In the genomic region with DNA sequence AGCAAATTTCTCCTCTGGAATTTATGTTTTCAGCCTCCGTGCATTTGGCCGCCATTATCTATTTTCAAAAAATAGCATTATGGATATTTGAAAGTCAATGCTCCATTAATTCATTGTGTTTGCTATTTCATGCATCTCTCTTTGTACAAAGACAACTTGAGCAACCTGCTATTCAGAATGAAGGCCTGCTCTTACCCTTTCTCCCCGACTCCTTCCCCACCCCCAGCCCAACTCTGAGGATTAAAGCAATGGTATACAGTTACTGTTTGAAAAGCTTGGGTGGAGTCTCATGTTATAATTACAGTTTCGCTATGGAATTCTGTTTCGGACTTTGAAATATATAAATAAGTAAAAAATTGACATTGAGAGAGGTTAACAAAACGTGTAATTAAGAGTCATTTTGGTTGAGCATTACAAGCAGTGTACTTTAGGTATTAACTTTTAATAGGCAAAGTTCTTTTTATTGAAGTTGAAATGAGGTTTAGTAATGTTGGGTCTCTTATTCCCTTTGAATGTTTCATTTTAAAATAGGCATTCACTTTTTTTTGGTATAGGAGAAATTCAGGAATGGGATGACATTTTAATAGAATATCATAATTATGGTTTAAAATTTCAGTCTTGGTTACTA, we compare ENCODE assay signal across 11 cellular contexts.
A peak's percentile ranks its signal among the peaks of the same experiment; 100 is the strongest.
DNase-seq lines count a peak whose midpoint lies in the region; ATAC-seq and TF ChIP-seq lines count a peak whose summit lies in the region.
"Had no signal": no experiment of that assay in that cellular context is flagged by ENCODE, and none has a peak within 500 bp of the region (broad histone marks: within the 10 kb centered on the region; RNA-seq: fewer than 3 reads in every experiment).

No MANE protein-coding gene starts in this region.

- no peaks in the 10 kb centered on the region for H3K36me3 ChIP-seq in stomach

- H3K9me3 Mint-ChIP-seq in T-helper 2 cell treated with Interferon-gamma antibody and Interleukin-4, amounts not matched to agents 5 μg/mL and 100 μg/mL, for 36 hours: no peaks in the 10 kb centered on the region
- H3K9me3 Mint-ChIP-seq in activated CD8-positive, alpha-beta T cell treated with anti-CD3 and anti-CD28 coated beads, Interleukin-2, amount 10 ng/mL, durations not matched to agents 7 days and 5 days (ENCODE audit: insufficient read depth): no peaks in the 10 kb centered on the region

- TF ChIP-seq EP300 in stomach (IDR thresholded peaks at IDR 0.05): no peak

- no peaks in the 10 kb centered on the region for H3K27me3 ChIP-seq in stomach
- H3K27me3 ChIP-seq: SJSA1 had no signal

- H3K27ac Mint-ChIP-seq in T-helper 2 cell treated with Interferon-gamma antibody and Interleukin-4, amounts not matched to agents 5 μg/mL and 100 μg/mL, for 36 hours: peak overlapping the region; percentile 89
- no peak overlapping the region for H3K27ac Mint-ChIP-seq in activated CD8-positive, alpha-beta T cell treated with anti-CD3 and anti-CD28 coated beads, Interleukin-2, amount 10 ng/mL, durations not matched to agents 7 days and 5 days

- no peak overlapping the region for H3K4me3 ChIP-seq in stomach
- H3K4me3 ChIP-seq: SJSA1 had no signal

- no peaks in the 10 kb centered on the region for H3K9me3 ChIP-seq in stomach
- H3K9me3 ChIP-seq: SJSA1 had no signal

- intact Hi-C loops in left colon (cut with DNase I, micrococcal nuclease) (no loop called here), stomach (cut with DNase I; ENCODE audit: low total_unique reads) (no loop called here)

- H3K4me1 Mint-ChIP-seq in T-helper 2 cell treated with Interferon-gamma antibody and Interleukin-4, amounts not matched to agents 5 μg/mL and 100 μg/mL, for 36 hours (ENCODE audit: low read depth): peaks cover 50% of the 10 kb centered on the region
- H3K4me1 Mint-ChIP-seq in activated CD8-positive, alpha-beta T cell treated with anti-CD3 and anti-CD28 coated beads, Interleukin-2, amount 10 ng/mL, durations not matched to agents 7 days and 5 days (ENCODE audit: low read depth): peaks cover 37% of the 10 kb centered on the region

- H3K4me3 Mint-ChIP-seq in T-helper 2 cell treated with Interferon-gamma antibody and Interleukin-4, amounts not matched to agents 5 μg/mL and 100 μg/mL, for 36 hours: peak overlapping the region; percentile 80
- H3K4me3 Mint-ChIP-seq in activated CD8-positive, alpha-beta T cell treated with anti-CD3 and anti-CD28 coated beads, Interleukin-2, amount 10 ng/mL, durations not matched to agents 7 days and 5 days: no peak overlapping the region

- no peaks in the 10 kb centered on the region for H3K27me3 Mint-ChIP-seq in T-helper 2 cell treated with Interferon-gamma antibody and Interleukin-4, amounts not matched to agents 5 μg/mL and 100 μg/mL, for 36 hours (ENCODE audit: low read depth)
- H3K27me3 Mint-ChIP-seq in activated CD8-positive, alpha-beta T cell treated with anti-CD3 and anti-CD28 coated beads, Interleukin-2, amount 10 ng/mL, durations not matched to agents 7 days and 5 days (ENCODE audit: low read depth): no peaks in the 10 kb centered on the region

- peak overlapping the region in 3 of 5 donors; percentile 70 to 84 (median 79) for H3K27ac ChIP-seq in stomach
- H3K27ac ChIP-seq: SJSA1 had no signal

- H3K4me1 ChIP-seq in stomach: peaks cover 23 to 51% (median 37%) of the 10 kb centered on the region in 4 donors

- no peak for TF ChIP-seq POLR2A in stomach (IDR thresholded peaks at IDR 0.05)

- CTCF ChIA-PET in activated CD8-positive, alpha-beta T cell treated with anti-CD3 and anti-CD28 coated beads, Interleukin-2, amount 10 ng/mL, durations not matched to agents 7 days and 5 days (lab: Charles Lee): interaction anchor here (3.3 kb wide), 1 partner anchor 93 kb away, joined by 20 read pairs; the partner anchor contains the start of gene ARID5B

- peaks cover 49% of the 10 kb centered on the region for H3K36me3 Mint-ChIP-seq in T-helper 2 cell treated with Interferon-gamma antibody and Interleukin-4, amounts not matched to agents 5 μg/mL and 100 μg/mL, for 36 hours (ENCODE audit: low read depth)
- H3K36me3 Mint-ChIP-seq in activated CD8-positive, alpha-beta T cell treated with anti-CD3 and anti-CD28 coated beads, Interleukin-2, amount 10 ng/mL, durations not matched to agents 7 days and 5 days (ENCODE audit: low read depth): peaks cover 49% of the 10 kb centered on the region

- TF ChIP-seq CTCF in stomach (IDR thresholded peaks at IDR 0.05): no peak

- no peak for ATAC-seq in activated CD8-positive, alpha-beta T cell treated with anti-CD3 and anti-CD28 coated beads, Interleukin-2, amount 10 ng/mL, durations not matched to agents 7 days and 5 days
- ATAC-seq in left colon: peak; percentile 73
- no peak for ATAC-seq in HG02798 (IDR thresholded peaks at IDR 0.05; ENCODE audit: poor library complexity, unreplicated experiment)
- no peak for ATAC-seq in GM21515 (IDR thresholded peaks at IDR 0.05; ENCODE audit: unreplicated experiment)
- ATAC-seq in GM21390 (IDR thresholded peaks at IDR 0.05; ENCODE audit: unreplicated experiment): no peak

- 54 to 73% (median 59%) methylated on average over 6 of the region's 6 CpGs for WGBS in stomach, 5 donors

- DNase-seq in T-helper 2 cell treated with Interferon-gamma antibody and Interleukin-4, amounts not matched to agents 5 μg/mL and 100 μg/mL, for 36 hours (ENCODE audit: low spot score): no peak
- DNase-seq in T-helper 2 cell (no peak), left colon (peak; percentile 46 to 55), stomach (no peak)
- DNase-seq in activated CD8-positive, alpha-beta T cell treated with anti-CD3 and anti-CD28 coated beads, Interleukin-2, amount 10 ng/mL, durations not matched to agents 7 days and 5 days: peak; percentile 13
- DNase-seq: NCI-H1092; stimulated activated CD4-positive, alpha-beta T cell treated with anti-CD3 and anti-CD28 coated beads, Interleukin-4, amount 100 ng/mL, for 4 hours had no signal

- POLR2A ChIA-PET in activated CD8-positive, alpha-beta T cell treated with anti-CD3 and anti-CD28 coated beads, Interleukin-2, amount 10 ng/mL, durations not matched to agents 7 days and 5 days (lab: Charles Lee): interaction anchor here (2.3 to 2.5 kb wide), 2 partner anchors 33 to 94 kb away, joined by 10 to 22 read pairs; partner anchors contain the start of gene ARID5B

Comparison
In these comparisons a context has a peak if more than half of its experiments do, and no peak if none do; other contexts are left out.
1. DNase-seq: peak in activated CD8-positive, alpha-beta T cell treated with anti-CD3 and anti-CD28 coated beads, Interleukin-2, amount 10 ng/mL, durations not matched to agents 7 days and 5 days (single experiment) and left colon (2 of 2); none in T-helper 2 cell treated with Interferon-gamma antibody and Interleukin-4, amounts not matched to agents 5 μg/mL and 100 μg/mL, for 36 hours (single experiment), T-helper 2 cell (0 of 5) and stomach (single experiment).